ENCODE assay signal across 1 cellular context in genomic region chr1:10430216-10431064, GRCh38.
A peak's percentile ranks its signal among the peaks of the same experiment; 100 is the strongest.
TF ChIP-seq lines count a peak whose summit lies in the region.

CENPS (plus strand) TSS chr1:10430433; CDS start chr1:10430518, 85 bp downstream.

TF ChIP-seq in K562, 482 proteins besides CTCF, POLR2A, EP300 and RAD21 (continued from another document and continues in another):
- TF ChIP-seq CUX1 (CRISPR knock-in tag; IDR thresholded peaks at IDR 0.05) (no peak), CREB5 (CRISPR knock-in tag; IDR thresholded peaks at IDR 0.05) (no peak), KHSRP (IDR thresholded peaks at IDR 0.05) (no peak), GABPB2 (CRISPR knock-in tag; conservative IDR thresholded peaks at IDR 0.05) (no peak), MEF2A (IDR thresholded peaks at IDR 0.05; ENCODE audit: control insufficient read depth, low read depth, low read length) (no peak), NFIC (IDR thresholded peaks at IDR 0.05) (peak; percentile 87), FIP1L1 (IDR thresholded peaks at IDR 0.05; ENCODE audit: low read depth, low read length, poor library complexity, severe bottlenecking) (peak; percentile 96), CBFB (CRISPR knock-in tag; IDR thresholded peaks at IDR 0.05) (peak; percentile 89), HNRNPK (IDR thresholded peaks at IDR 0.05; ENCODE audit: low read depth, low read length, poor library complexity, severe bottlenecking) (no peak), TAF1 (IDR thresholded peaks at IDR 0.05; ENCODE audit: control insufficient read depth, extremely low read depth, insufficient read depth, low read length, severe bottlenecking) (peak; percentile 29), NR0B1 (IDR thresholded peaks at IDR 0.05; ENCODE audit: partially characterized antibody) (no peak), ZNF707 (CRISPR knock-in tag; conservative IDR thresholded peaks at IDR 0.05) (0 out of 2 replicates have a peak, but pooled peaks have one; percentile 31), GTF3C2 (IDR thresholded peaks at IDR 0.05; ENCODE audit: borderline replicate concordance, extremely low read depth, insufficient read length) (no peak), NFE2L1 (tag; IDR thresholded peaks at IDR 0.05; ENCODE audit: borderline replicate concordance, low read depth) (no peak), FOXO4 (CRISPR knock-in tag; IDR thresholded peaks at IDR 0.05) (no peak), MAZ (CRISPR knock-in tag; conservative IDR thresholded peaks at IDR 0.05 in 1 of 2, IDR thresholded peaks at IDR 0.05 in 1 of 2) (peak; percentile 94 to 99), HNRNPH1 (optimal IDR thresholded peaks at IDR 0.05; ENCODE audit: low read depth, low read length) (no peak), MXD1 (CRISPR knock-in tag; IDR thresholded peaks at IDR 0.05; ENCODE audit: borderline replicate concordance, poor library complexity, severe bottlenecking) (no peak), XRCC3 (IDR thresholded peaks at IDR 0.05) (no peak), CHCHD3 (CRISPR knock-in tag; IDR thresholded peaks at IDR 0.05) (peak; percentile 30; the same call in 1 of the 2 replicates), COPS2 (conservative IDR thresholded peaks at IDR 0.05) (no peak), NCOR1 (IDR thresholded peaks at IDR 0.05) (no peak), HNRNPLL (IDR thresholded peaks at IDR 0.05; ENCODE audit: low read depth, low read length, poor library complexity, severe bottlenecking) (peak; percentile 58), ZNF586 (CRISPR knock-in tag; conservative IDR thresholded peaks at IDR 0.05) (no peak), SUPT5H (IDR thresholded peaks at IDR 0.05) (peak; percentile 70), KDM1A (IDR thresholded peaks at IDR 0.05) (no peak; a peak in 1 of 4 replicates), TRIM24 (IDR thresholded peaks at IDR 0.05) (peak in 1 of 2 experiments; percentile 86; a peak in 2 of 4 replicates), AFF1 (IDR thresholded peaks at IDR 0.05; ENCODE audit: low read depth in 1 of 2, partially characterized antibody in 2 of 2) (peak in 1 of 2 experiments; percentile 81), ZNF274 (IDR thresholded peaks at IDR 0.05; ENCODE audit: borderline replicate concordance, low read depth, low read length) (no peak), GABPA (tag; conservative IDR thresholded peaks at IDR 0.05; ENCODE audit: low read depth) (no peak), PREB (CRISPR knock-in tag; IDR thresholded peaks at IDR 0.05) (peak; percentile 83; the same call in 1 of the 2 replicates), GTF2E2 (tag; IDR thresholded peaks at IDR 0.05) (no peak; the same call in 1 of the 2 replicates), HMGXB4 (CRISPR knock-in tag; IDR thresholded peaks at IDR 0.05) (peak; percentile 93), ADNP (tag; IDR thresholded peaks at IDR 0.05) (no peak), ZNF551 (CRISPR knock-in tag; IDR thresholded peaks at IDR 0.05) (no peak), ZNF174 (CRISPR knock-in tag; IDR thresholded peaks at IDR 0.05) (no peak), TCF7L2 (IDR thresholded peaks at IDR 0.05; ENCODE audit: low read depth, low read length) (no peak), ZNF79 (CRISPR knock-in tag; IDR thresholded peaks at IDR 0.05; ENCODE audit: low read depth) (no peak), GMEB1 (CRISPR knock-in tag; IDR thresholded peaks at IDR 0.05) (peak; percentile 81), ZNF57 (CRISPR knock-in tag; IDR thresholded peaks at IDR 0.05) (no peak)
